In genomic region chr3:124522226-124522625, GRCh38 we compare ENCODE assay signal across 25 cellular contexts.
"Had no signal": no experiment of that assay in that cellular context is flagged by ENCODE, and none has a peak within 500 bp of the region (broad histone marks: within the 10 kb centered on the region; RNA-seq: fewer than 3 reads in every experiment).

No MANE protein-coding gene starts in this region.

- H3K9me3 ChIP-seq: suprapubic skin, testis, thoracic aorta, thyroid gland, tibial artery, tibial nerve, transverse colon, upper lobe of right lung, uterus, vagina had no signal

- H3K36me3 ChIP-seq: stomach, suprapubic skin, thyroid gland, tibial nerve, transverse colon, upper lobe of left lung, upper lobe of right lung, uterus, vagina had no signal

- H3K4me1 ChIP-seq: suprapubic skin, testis, tibial artery, tibial nerve, transverse colon, upper lobe of right lung, uterus, vagina had no signal

- DNase-seq: stimulated activated CD4-positive, alpha-beta T cell treated with anti-CD3 and anti-CD28 coated beads, Interleukin-2, amount 100 ng/mL, for 48 hours; stimulated activated CD4-positive, alpha-beta T cell treated with anti-CD3 and anti-CD28 coated beads, Interleukin-4, amount 100 ng/mL, for 1 hour; stimulated activated CD4-positive, alpha-beta T cell treated with anti-CD3 and anti-CD28 coated beads, Interleukin-4, amount 100 ng/mL, for 24 hours; stimulated activated CD4-positive, alpha-beta T cell treated with anti-CD3 and anti-CD28 coated beads, Interleukin-4, amount 100 ng/mL, for 4 hours; stimulated activated CD8-positive, alpha-beta memory T cell treated with anti-CD3 and anti-CD28 coated beads, Interleukin-4, amount 100 ng/mL, for 48 hours; stimulated activated naive B cell treated with anti-CD40 and anti-IgM and Interleukin-4, amounts not matched to agents 10 μg/mL and 1 μg/mL and 100 μg/mL, for 72 hours; stimulated activated naive CD4-positive, alpha-beta T cell; stimulated activated naive CD4-positive, alpha-beta T cell treated with Interleukin-2 at 50 U/mL for 16 hours; stimulated activated naive CD8-positive, alpha-beta T cell treated with anti-CD3 and anti-CD28 coated beads, Interleukin-15, amount 100 ng/mL, for 72 hours; stimulated activated naive CD8-positive, alpha-beta T cell treated with anti-CD3 and anti-CD28 coated beads, Interleukin-15, Interleukin-2, amounts not matched to agents 100 U/mL and 50 U/mL, for 24 hours; stomach; substantia nigra; testis; thyroid gland; tibial artery; transverse colon; trophoblast cell; upper lobe of left lung; upper lobe of right lung; uterus had no signal

- H3K27me3 ChIP-seq: stomach, suprapubic skin, testis, thyroid gland, tibial artery, tibial nerve, transverse colon, upper lobe of left lung, upper lobe of right lung, uterus, vagina had no signal

- H3K4me3 ChIP-seq: stomach, suprapubic skin, testis, thoracic aorta, thyroid gland, tibial artery, tibial nerve, transverse colon, upper lobe of left lung, upper lobe of right lung, uterus, vagina had no signal

- H3K27ac ChIP-seq: stomach, suprapubic skin, testis, thoracic aorta, thyroid gland, tibial artery, tibial nerve, transverse colon, upper lobe of left lung, upper lobe of right lung, uterus, vagina had no signal

- FAIRE-seq: urothelium cell line had no signal
